Comparison of ENCODE assay signal across 1 cellular context in genomic region chr11:72006309-72007088, GRCh38.
TF ChIP-seq lines count a peak whose summit lies in the region.

No MANE protein-coding gene starts in this region.

TF ChIP-seq in GM12878, 131 proteins besides CTCF, POLR2A, EP300 and RAD21 (continued from another document):
- no peak for TF ChIP-seq ELK1 (IDR thresholded peaks at IDR 0.05; ENCODE audit: low read depth, low read length)
- TF ChIP-seq SMAD5 (IDR thresholded peaks at IDR 0.05; ENCODE audit: low read depth): no peak
- no peak for TF ChIP-seq TCF3 (IDR thresholded peaks at IDR 0.05; ENCODE audit: borderline replicate concordance, insufficient read depth, low read depth, low read length)
- TF ChIP-seq JUNB (IDR thresholded peaks at IDR 0.05): no peak
- no peak for TF ChIP-seq NR2C1 (IDR thresholded peaks at IDR 0.05)
